ENCODE assay signal across 18 cellular contexts in the genomic region with DNA sequence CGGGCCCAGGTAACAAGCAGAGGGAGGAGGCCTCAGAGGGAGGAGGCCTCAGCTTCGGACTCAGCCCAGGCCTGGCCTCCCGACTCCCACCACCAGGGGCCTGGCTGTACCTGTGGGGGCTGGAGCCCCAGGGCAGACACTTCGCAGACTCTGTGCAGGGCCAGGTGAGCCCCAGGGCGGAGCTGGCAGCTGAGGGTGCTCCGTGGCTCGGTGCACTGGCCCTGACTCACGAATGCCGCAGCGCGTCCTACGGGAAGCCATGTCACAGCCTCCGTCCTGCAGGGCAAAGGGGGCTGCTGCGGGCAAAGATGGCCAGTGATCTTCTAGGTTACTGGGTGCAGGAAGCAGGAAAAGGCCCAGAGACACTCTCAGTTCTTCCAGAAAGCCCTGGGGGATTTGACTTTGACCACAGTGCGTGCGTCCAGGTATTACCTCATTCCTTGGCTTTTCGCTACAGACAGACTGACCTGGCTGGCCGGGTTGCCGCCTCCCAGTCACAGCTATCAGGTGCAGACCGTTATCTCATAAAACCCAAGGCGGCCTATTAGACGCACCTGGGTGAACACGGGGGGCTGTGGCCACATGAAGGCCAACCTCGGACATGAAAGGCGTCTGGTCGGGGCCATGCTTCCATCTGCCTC.
DNase-seq lines count a peak whose midpoint lies in the region; ATAC-seq and TF ChIP-seq lines count a peak whose summit lies in the region.
"Had no signal": no experiment of that assay in that cellular context is flagged by ENCODE, and none has a peak within 500 bp of the region (broad histone marks: within the 10 kb centered on the region; RNA-seq: fewer than 3 reads in every experiment).

No MANE protein-coding gene starts in this region.

- DNase-seq in BE2C = peak; percentile 2
- peak; percentile 52 for DNase-seq in HPDE6-E6E7 (ENCODE audit: extremely low spot score)
- DNase-seq in foreskin keratinocyte = peak in 1 of 2 donors; percentile 64
- no peak for DNase-seq in amygdala (lab: John Stamatoyannopoulos, UW)
- no peak for DNase-seq in Karpas-422
- DNase-seq in DMS79 (lab: John Stamatoyannopoulos, UW) = no peak
- no peak for DNase-seq in DMS79 treated with DMSO at 0.1 percent for 48 hours (lab: John Stamatoyannopoulos, UW)
- DNase-seq: activated CD4-positive, alpha-beta T cell treated with anti-CD3 and anti-CD28 coated beads, Interleukin-2, amount 10 ng/mL, durations not matched to agents 7 days and 5 days; activated T-cell treated with anti-CD3 and anti-CD28 coated beads, Interleukin-2, amount 50 U/mL, for 72 hours; anterior cingulate cortex; cortex of kidney; hypothalamus; NCI-H146; PC-3 had no signal

- H3K27me3 ChIP-seq in BE2C (no peaks in the 10 kb centered on the region), foreskin keratinocyte (no peaks in the 10 kb centered on the region), Karpas-422 (ENCODE audit: low read length) (no peaks in the 10 kb centered on the region)

- peak overlapping the region; percentile 33 for H3K27ac ChIP-seq in foreskin keratinocyte
- H3K27ac ChIP-seq in Karpas-422 (ENCODE audit: low read length) = no peak overlapping the region
- H3K27ac ChIP-seq: neutrophil had no signal

- no peaks in the 10 kb centered on the region for H3K4me1 ChIP-seq in BE2C
- H3K4me1 ChIP-seq in foreskin keratinocyte = peaks cover 29% of the 10 kb centered on the region
- peaks cover 14% of the 10 kb centered on the region for H3K4me1 ChIP-seq in Karpas-422 (ENCODE audit: low read length)

- H3K9ac ChIP-seq in Karpas-422 (ENCODE audit: low read length) = no peak overlapping the region

- peaks cover 29% of the 10 kb centered on the region for H3K4me1 Mint-ChIP-seq in nephron

- no peak overlapping the region for H3K4me2 ChIP-seq in Karpas-422 (ENCODE audit: low read depth, low read length, poor library complexity, severe bottlenecking)

- H3K9me3 Mint-ChIP-seq in nephron = no peaks in the 10 kb centered on the region
- H3K9me3 Mint-ChIP-seq: activated CD4-positive, alpha-beta T cell treated with anti-CD3 and anti-CD28 coated beads, Interleukin-2, amount 10 ng/mL, durations not matched to agents 7 days and 5 days; activated T-cell treated with anti-CD3 and anti-CD28 coated beads, Interleukin-2, amount 50 U/mL, for 72 hours; T-helper 1 cell treated with Interleukin-12 subunit alpha and Interleukin-12 subunit beta and Interleukin-4 antibody, amounts not matched to agents 30 μg/mL and 1 μg/mL, for 36 hours had no signal

- no peak overlapping the region for H3K4me3 Mint-ChIP-seq in nephron
- H3K4me3 Mint-ChIP-seq: activated CD4-positive, alpha-beta T cell treated with anti-CD3 and anti-CD28 coated beads, Interleukin-2, amount 10 ng/mL, durations not matched to agents 7 days and 5 days; activated T-cell treated with anti-CD3 and anti-CD28 coated beads, Interleukin-2, amount 50 U/mL, for 72 hours; T-helper 1 cell treated with Interleukin-12 subunit alpha and Interleukin-12 subunit beta and Interleukin-4 antibody, amounts not matched to agents 30 μg/mL and 1 μg/mL, for 36 hours had no signal

- no peak overlapping the region for H3K27ac Mint-ChIP-seq in nephron
- H3K27ac Mint-ChIP-seq: activated CD4-positive, alpha-beta T cell treated with anti-CD3 and anti-CD28 coated beads, Interleukin-2, amount 10 ng/mL, durations not matched to agents 7 days and 5 days; activated T-cell treated with anti-CD3 and anti-CD28 coated beads, Interleukin-2, amount 50 U/mL, for 72 hours; T-helper 1 cell treated with Interleukin-12 subunit alpha and Interleukin-12 subunit beta and Interleukin-4 antibody, amounts not matched to agents 30 μg/mL and 1 μg/mL, for 36 hours had no signal

- H3K4me3 ChIP-seq in BE2C (ENCODE audit: low read depth, low read length) (no peak overlapping the region), Karpas-422 (ENCODE audit: low read length) (no peak overlapping the region)
- H3K4me3 ChIP-seq: lung had no signal

- H3K9me3 ChIP-seq in BE2C (no peaks in the 10 kb centered on the region), Karpas-422 (ENCODE audit: low read length) (no peaks in the 10 kb centered on the region)
- H3K9me3 ChIP-seq: neutrophil had no signal

- H4K20me1 ChIP-seq in Karpas-422 (ENCODE audit: insufficient read depth, low read depth, low read length) = no peaks in the 10 kb centered on the region

- no peaks in the 10 kb centered on the region for H3K9me2 ChIP-seq in Karpas-422 (replicated peaks; ENCODE audit: insufficient read depth, low read length)

- H3K79me2 ChIP-seq in Karpas-422 (ENCODE audit: low read length) = no peaks in the 10 kb centered on the region

- no peaks in the 10 kb centered on the region for H3K36me3 Mint-ChIP-seq in nephron (ENCODE audit: low read depth)

- H3K27me3 Mint-ChIP-seq in nephron (ENCODE audit: low read depth) = peaks cover 25% of the 10 kb centered on the region
- H3K27me3 Mint-ChIP-seq: activated CD4-positive, alpha-beta T cell treated with anti-CD3 and anti-CD28 coated beads, Interleukin-2, amount 10 ng/mL, durations not matched to agents 7 days and 5 days had no signal

- TF ChIP-seq CTCF in BE2C (IDR thresholded peaks at IDR 0.05; ENCODE audit: low read depth, low read length) (no peak), foreskin keratinocyte (conservative IDR thresholded peaks at IDR 0.05) (peak; percentile 30), nephron (IDR thresholded peaks at IDR 0.05; ENCODE audit: unreplicated experiment in 3 of 3) (peak in 2 of 3 experiments; percentile 6 to 10)

- peak; percentile 53 for ATAC-seq in foreskin keratinocyte
- ATAC-seq: activated T-cell treated with anti-CD3 and anti-CD28 coated beads, Interleukin-2, amount 50 U/mL, for 72 hours; PC-3 had no signal

- H3K36me3 ChIP-seq in BE2C (no peaks in the 10 kb centered on the region), Karpas-422 (ENCODE audit: insufficient read depth, low read length) (no peaks in the 10 kb centered on the region)
- H3K36me3 ChIP-seq: neutrophil had no signal

- H2AFZ ChIP-seq in Karpas-422 (ENCODE audit: low read length) = no peak overlapping the region

Comparison
In these comparisons a context has a peak if more than half of its experiments do, and no peak if none do; other contexts are left out.
1. DNase-seq: peak in BE2C (single experiment) and HPDE6-E6E7 (single experiment); none in amygdala (0 of 56), Karpas-422 (single experiment), DMS79 (single experiment) and DMS79 treated with DMSO at 0.1 percent for 48 hours (single experiment).